ENCODE assay signal across 19 cellular contexts in the genomic region with DNA sequence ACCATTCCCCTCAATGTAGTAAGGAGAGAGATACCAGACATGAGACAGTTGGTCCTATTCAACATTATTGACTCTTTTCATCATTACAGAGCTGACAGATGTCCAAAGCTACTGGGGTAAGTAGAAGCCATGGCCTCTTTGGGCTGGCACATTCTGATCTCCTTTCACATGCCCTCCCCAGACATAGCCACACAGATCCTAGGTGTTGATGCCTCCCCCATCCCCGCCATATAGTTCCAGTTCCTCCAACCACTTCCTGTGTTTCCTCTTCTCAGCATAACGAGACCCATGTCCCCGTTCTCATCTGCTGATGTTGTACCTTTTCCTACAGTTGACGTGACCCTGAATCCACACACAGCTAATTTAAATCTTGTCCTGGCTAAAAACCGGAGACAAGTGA. TPM values are rescaled to one million over a fixed set of nuclear protein-coding genes. Genes with fewer than 3 reads are reported as not detected.
DNase-seq lines count a peak whose midpoint lies in the region; ATAC-seq, FAIRE-seq and TF ChIP-seq lines count a peak whose summit lies in the region.
"Had no signal": no experiment of that assay in that cellular context is flagged by ENCODE, and none has a peak within 500 bp of the region (broad histone marks: within the 10 kb centered on the region; RNA-seq: fewer than 3 reads in every experiment).

No MANE protein-coding gene starts in this region.

- H3K9me3 Mint-ChIP-seq in activated CD4-positive, alpha-beta T cell treated with anti-CD3 and anti-CD28 coated beads for 36 hours (ENCODE audit: low read depth): no peaks in the 10 kb centered on the region
- no peaks in the 10 kb centered on the region for H3K9me3 Mint-ChIP-seq in activated CD4-positive, alpha-beta T cell treated with anti-CD3 and anti-CD28 coated beads, Interleukin-2, amount 10 ng/mL, durations not matched to agents 7 days and 5 days
- H3K9me3 Mint-ChIP-seq: CD4-positive, alpha-beta T cell; H9 had no signal

- no peak overlapping the region for H3K4me2 ChIP-seq in GM12878 (ENCODE audit: control insufficient read depth, insufficient read depth)

- TF ChIP-seq EP300 in GM12878 (IDR thresholded peaks at IDR 0.05; ENCODE audit: borderline replicate concordance in 1 of 2, control insufficient read depth in 1 of 2, low read depth in 2 of 2, low read length in 2 of 2): no peak

- SMC1A ChIA-PET in GM12878 (lab: Charles Lee; ENCODE audit: uncharacterized antibody, unreplicated experiment): interaction anchor here (1.1 to 1.5 kb wide), 3 partner anchors 10 to 156 kb away, joined by 3 read pairs; no protein-coding TSS in a partner anchor

- in situ Hi-C loops in GM12878 (cut with MboI): no loop called here

- CTCF ChIA-PET in activated CD4-positive, alpha-beta T cell treated with anti-CD3 and anti-CD28 coated beads for 36 hours (lab: Charles Lee): interaction anchor here (0.8 to 1.0 kb wide), 3 partner anchors 10 to 640 kb away, joined by 3 read pairs; no protein-coding TSS in a partner anchor
- CTCF ChIA-PET in activated CD4-positive, alpha-beta T cell treated with anti-CD3 and anti-CD28 coated beads, Interleukin-2, amount 10 ng/mL, durations not matched to agents 7 days and 5 days (lab: Charles Lee): interaction anchor here (2.0 kb wide), 1 partner anchor 11 kb away, joined by 5 read pairs; no protein-coding TSS in a partner anchor
- CTCF ChIA-PET in GM12878 (lab: Yijun Ruan, JAX): interaction anchor here (1.3 kb wide), 1 partner anchor 74 kb away, joined by 4 read pairs; the partner anchor contains the start of gene TRIM5

- no peak for TF ChIP-seq CTCF in GM12878 (IDR thresholded peaks at IDR 0.05 in 2 of 3, conservative IDR thresholded peaks at IDR 0.05 in 1 of 3; ENCODE audit: control insufficient read depth in 2 of 3, extremely low read depth in 1 of 3, insufficient read depth in 1 of 3, low read depth in 3 of 3, low read length in 3 of 3)

- no peaks in the 10 kb centered on the region; a peak in 1 of 4 replicates for H3K36me3 ChIP-seq in GM12878 (ENCODE audit: control insufficient read depth in 2 of 2, insufficient read depth in 2 of 2, low read length in 1 of 2)

- no peaks in the 10 kb centered on the region for H3K36me3 Mint-ChIP-seq in activated CD4-positive, alpha-beta T cell treated with anti-CD3 and anti-CD28 coated beads for 36 hours (ENCODE audit: low read depth)
- H3K36me3 Mint-ChIP-seq in activated CD4-positive, alpha-beta T cell treated with anti-CD3 and anti-CD28 coated beads, Interleukin-2, amount 10 ng/mL, durations not matched to agents 7 days and 5 days (ENCODE audit: low read depth): no peaks in the 10 kb centered on the region

- peaks cover 4% of the 10 kb centered on the region for H3K4me1 Mint-ChIP-seq in activated CD4-positive, alpha-beta T cell treated with anti-CD3 and anti-CD28 coated beads for 36 hours
- peaks cover 15% of the 10 kb centered on the region for H3K4me1 Mint-ChIP-seq in activated CD4-positive, alpha-beta T cell treated with anti-CD3 and anti-CD28 coated beads, Interleukin-2, amount 10 ng/mL, durations not matched to agents 7 days and 5 days

- TF ChIP-seq POLR2A in GM12892 (IDR thresholded peaks at IDR 0.05; ENCODE audit: low read depth, low read length) (no peak), GM12878 (IDR thresholded peaks at IDR 0.05; ENCODE audit: low read depth, low read length) (no peak)

- no peak for DNase-seq in activated CD4-positive, alpha-beta T cell treated with anti-CD3 and anti-CD28 coated beads for 36 hours
- no peak for DNase-seq in activated CD4-positive, alpha-beta T cell treated with anti-CD3 and anti-CD28 coated beads, Interleukin-2, amount 10 ng/mL, durations not matched to agents 7 days and 5 days
- DNase-seq in GM12892 (ENCODE audit: insufficient read length) (no peak), MV-4-11 (lab: John Stamatoyannopoulos, UW) (peak; percentile 15), GM12878 (ENCODE audit: low read depth, low spot score) (no peak), NCI-H1694 (lab: John Stamatoyannopoulos, UW) (no peak), CD1c-positive myeloid dendritic cell (ENCODE audit: extremely low spot score) (no peak)
- DNase-seq: Calu3; CD4-positive, alpha-beta T cell; DMS 273 treated with DMSO at 0.1 percent for 48 hours; GOT3; H9 had no signal

- H2AFZ ChIP-seq in GM12878 (ENCODE audit: control insufficient read depth, low read depth, low read length): no peak overlapping the region; the same call in none of the 2 replicates

- H4K20me1 ChIP-seq in GM12878 (ENCODE audit: control insufficient read depth, insufficient read depth): no peaks in the 10 kb centered on the region

- BruUV-seq in GM12878 (replicated peaks; lab: Mats Ljungman, UMichigan): no TSS peak

- no peak for ATAC-seq in activated CD4-positive, alpha-beta T cell treated with anti-CD3 and anti-CD28 coated beads for 36 hours
- ATAC-seq in GM12878: peak; percentile 42
- ATAC-seq in GM18909 (IDR thresholded peaks at IDR 0.05; ENCODE audit: poor library complexity, unreplicated experiment): no peak
- ATAC-seq: K562 had no signal

- POLR2A ChIA-PET in activated CD4-positive, alpha-beta T cell treated with anti-CD3 and anti-CD28 coated beads for 36 hours (lab: Charles Lee): no interaction called here
- POLR2A ChIA-PET in activated CD4-positive, alpha-beta T cell treated with anti-CD3 and anti-CD28 coated beads, Interleukin-2, amount 10 ng/mL, durations not matched to agents 7 days and 5 days (lab: Charles Lee): no interaction called here
- POLR2A ChIA-PET in GM12878 (lab: Charles Lee): no interaction called here

- H3K27me3 Mint-ChIP-seq in activated CD4-positive, alpha-beta T cell treated with anti-CD3 and anti-CD28 coated beads for 36 hours: no peaks in the 10 kb centered on the region
- no peaks in the 10 kb centered on the region for H3K27me3 Mint-ChIP-seq in activated CD4-positive, alpha-beta T cell treated with anti-CD3 and anti-CD28 coated beads, Interleukin-2, amount 10 ng/mL, durations not matched to agents 7 days and 5 days
- H3K27me3 Mint-ChIP-seq: CD4-positive, alpha-beta T cell had no signal

- H3K27me3 ChIP-seq in GM12878 (replicated peaks in 1 of 2; ENCODE audit: control insufficient read depth in 2 of 2, insufficient read depth in 2 of 2, low read length in 1 of 2): no peaks in the 10 kb centered on the region

- no peak overlapping the region for H3K9ac ChIP-seq in GM12878 (ENCODE audit: control insufficient read depth, insufficient read depth, low read length)

- H3K79me2 ChIP-seq in GM12878 (ENCODE audit: control insufficient read depth, insufficient read depth, low read length): no peaks in the 10 kb centered on the region

- intact Hi-C loops in activated CD4-positive, alpha-beta T cell treated with anti-CD3 and anti-CD28 coated beads for 36 hours (cut with DNase I, micrococcal nuclease): no loop called here
- intact Hi-C loops in GM12878 (cut with micrococcal nuclease; ENCODE audit: unreplicated experiment): no loop called here

- no peaks in the 10 kb centered on the region for H3K9me3 ChIP-seq in GM12878 (replicated peaks; ENCODE audit: control insufficient read depth, insufficient read depth, low read length)

- RAD21 ChIA-PET in GM12878 (lab: Charles Lee; ENCODE audit: unreplicated experiment): interaction anchor here (0.6 kb wide), 1 partner anchor 13 kb away, joined by 4 read pairs; no protein-coding TSS in a partner anchor

- H3K4me1 ChIP-seq in GM12878 (ENCODE audit: control insufficient read depth, insufficient read depth, low read length): no peaks in the 10 kb centered on the region; the same call in 1 of the 2 replicates

- H3K4me3 ChIP-seq in GM12878: no peak overlapping the region
- H3K4me3 ChIP-seq: K562 had no signal

- FAIRE-seq in GM12892 (lab: Jason Lieb, UNC): peak; percentile 40
- no peak for FAIRE-seq in GM12878 (lab: Jason Lieb, UNC)
- FAIRE-seq: K562 had no signal

- H3K4me3 Mint-ChIP-seq in activated CD4-positive, alpha-beta T cell treated with anti-CD3 and anti-CD28 coated beads for 36 hours: no peak overlapping the region
- no peak overlapping the region for H3K4me3 Mint-ChIP-seq in activated CD4-positive, alpha-beta T cell treated with anti-CD3 and anti-CD28 coated beads, Interleukin-2, amount 10 ng/mL, durations not matched to agents 7 days and 5 days
- H3K4me3 Mint-ChIP-seq: CD4-positive, alpha-beta T cell; H9 had no signal

- WGBS in GM12878 (ENCODE audit: insufficient coverage, insufficient replicate concordance, low lambda C conversion rate, missing lambda C conversion rate): 40% methylated on average over 5 of the region's 5 CpGs

- H3K27ac Mint-ChIP-seq in activated CD4-positive, alpha-beta T cell treated with anti-CD3 and anti-CD28 coated beads for 36 hours: peak overlapping the region; percentile 32
- no peak overlapping the region for H3K27ac Mint-ChIP-seq in activated CD4-positive, alpha-beta T cell treated with anti-CD3 and anti-CD28 coated beads, Interleukin-2, amount 10 ng/mL, durations not matched to agents 7 days and 5 days
- H3K27ac Mint-ChIP-seq: CD4-positive, alpha-beta T cell; H9 had no signal

- TF ChIP-seq RAD21 in GM12878 (IDR thresholded peaks at IDR 0.05; ENCODE audit: insufficient read depth, low read depth, low read length): no peak

- H3K27ac ChIP-seq in GM12878 (ENCODE audit: control insufficient read depth, insufficient read depth): no peak overlapping the region
- H3K27ac ChIP-seq: 22Rv1 had no signal

RNA-seq across cellular contexts. Expression of gene TRIM6, which starts 14.0 kb away (rescaled TPM):
- total RNA-seq in activated CD4-positive, alpha-beta T cell treated with anti-CD3 and anti-CD28 coated beads for 36 hours: under 1 TPM; 0.75 to 0.76 TPM
- total RNA-seq in activated CD4-positive, alpha-beta T cell treated with anti-CD3 and anti-CD28 coated beads, Interleukin-2, amount 10 ng/mL, durations not matched to agents 7 days and 5 days: under 1 TPM; 0.07 to 0.37 TPM
- polyA plus RNA-seq in GM12892 (2012; ENCODE audit: missing spikeins): 1.0 TPM
- total RNA-seq in GM12878 (2013; cell fraction: nucleolus; rRNA removed): 2.1 and 3.2 TPM in 2 replicates
- total RNA-seq in GM12878 (2014; rRNA removed): 4.5 and 6.4 TPM in 2 replicates
- total RNA-seq in GM12878 (2014; rRNA removed; fragmentation: Illumina TruSeq; extraction: Trizol): 5.1 and 5.6 TPM in 2 replicates
- total RNA-seq in GM12878 (2021): 3.1 and 4.4 TPM in 2 replicates
- polyA plus RNA-seq in GM12878 (2011; ENCODE audit: low read depth): 2.0 TPM
- 1.4 and 1.6 TPM in 2 replicates for polyA plus RNA-seq in GM12878 (2011; rRNA removed)
- polyA plus RNA-seq in GM12878 (2011; cell fraction: cytosol; rRNA removed): 0.62 and 0.72 TPM in 2 replicates
- 0.31 and 0.52 TPM in 2 replicates for polyA plus RNA-seq in GM12878 (2011; cell fraction: nucleus; rRNA removed)
- 2.2 and 3.5 TPM in 2 replicates for polyA plus RNA-seq in GM12878 (2012)
- 6.8 and 8.1 TPM in 2 replicates for polyA plus RNA-seq in GM12878 (2014; fragmentation: Illumina TruSeq; extraction: Trizol)
- 1 to 10 TPM; 4.0 to 4.1 TPM for polyA plus RNA-seq in GM12878 (2014; fragmentation: Nextera tagmentation; extraction: Ambion mirVana)
- 3.7 and 4.6 TPM in 2 replicates for polyA plus RNA-seq in GM12878 (2014; rRNA removed)
- polyA plus RNA-seq in GM12878 (2016; fragmentation: Nextera tagmentation; extraction: Ambion mirVana): 1 to 10 TPM; 3.6 to 4.3 TPM
- polyA minus RNA-seq in GM12878 (2011; rRNA and poly(A)+ RNA removed): 0.80 and 0.82 TPM in 2 replicates
- polyA minus RNA-seq in GM12878 (2011; cell fraction: cytosol; rRNA and poly(A)+ RNA removed): 0.40 TPM in 1 of 2 replicates, not detected in the other
- 0.12 and 0.29 TPM in 2 replicates for polyA minus RNA-seq in GM12878 (2011; cell fraction: nucleus; rRNA and poly(A)+ RNA removed)
- total RNA-seq: CD4-positive, alpha-beta T cell; G401 had no signal

RNA-seq across cellular contexts. Expression of gene TRIM34, which starts 14.4 kb away (rescaled TPM):
- total RNA-seq in activated CD4-positive, alpha-beta T cell treated with anti-CD3 and anti-CD28 coated beads for 36 hours: 10 to 100 TPM; 10.4 to 11.8 TPM
- total RNA-seq in activated CD4-positive, alpha-beta T cell treated with anti-CD3 and anti-CD28 coated beads, Interleukin-2, amount 10 ng/mL, durations not matched to agents 7 days and 5 days: 10 to 100 TPM; 12.7 to 13.9 TPM
- polyA plus RNA-seq in GM12892 (2012; ENCODE audit: missing spikeins): 24.7 TPM
- 36.6 and 39.5 TPM in 2 replicates for total RNA-seq in GM12878 (2013; cell fraction: nucleolus; rRNA removed)
- total RNA-seq in GM12878 (2014; rRNA removed): 21.0 and 31.6 TPM in 2 replicates
- total RNA-seq in GM12878 (2014; rRNA removed; fragmentation: Illumina TruSeq; extraction: Trizol): 27.5 and 29.2 TPM in 2 replicates
- 16.7 and 18.1 TPM in 2 replicates for total RNA-seq in GM12878 (2021)
- 20.2 TPM for polyA plus RNA-seq in GM12878 (2011; ENCODE audit: low read depth)
- 51.4 and 68.7 TPM in 2 replicates for polyA plus RNA-seq in GM12878 (2011; rRNA removed)
- 19.2 and 27.7 TPM in 2 replicates for polyA plus RNA-seq in GM12878 (2011; cell fraction: cytosol; rRNA removed)
- polyA plus RNA-seq in GM12878 (2011; cell fraction: nucleus; rRNA removed): 52.1 and 65.9 TPM in 2 replicates
- 19.1 and 21.1 TPM in 2 replicates for polyA plus RNA-seq in GM12878 (2012)
- polyA plus RNA-seq in GM12878 (2014; fragmentation: Illumina TruSeq; extraction: Trizol): 29.0 and 37.0 TPM in 2 replicates
- polyA plus RNA-seq in GM12878 (2014; fragmentation: Nextera tagmentation; extraction: Ambion mirVana): 10 to 100 TPM; 22.0 to 33.6 TPM
- 16.4 and 19.9 TPM in 2 replicates for polyA plus RNA-seq in GM12878 (2014; rRNA removed)
- 10 to 100 TPM; 16.9 to 19.7 TPM for polyA plus RNA-seq in GM12878 (2016; fragmentation: Nextera tagmentation; extraction: Ambion mirVana)
- polyA minus RNA-seq in GM12878 (2011; rRNA and poly(A)+ RNA removed): 32.7 and 36.4 TPM in 2 replicates
- 6.4 and 7.1 TPM in 2 replicates for polyA minus RNA-seq in GM12878 (2011; cell fraction: cytosol; rRNA and poly(A)+ RNA removed)
- 8.7 and 12.1 TPM in 2 replicates for polyA minus RNA-seq in GM12878 (2011; cell fraction: nucleus; rRNA and poly(A)+ RNA removed)
- total RNA-seq: G401 had no signal

RNA-seq across cellular contexts. Expression of gene OR52B6, which starts 29.8 kb away (rescaled TPM):
- total RNA-seq in activated CD4-positive, alpha-beta T cell treated with anti-CD3 and anti-CD28 coated beads for 36 hours: not detected
- not detected for total RNA-seq in activated CD4-positive, alpha-beta T cell treated with anti-CD3 and anti-CD28 coated beads, Interleukin-2, amount 10 ng/mL, durations not matched to agents 7 days and 5 days
- polyA plus RNA-seq in GM12892 (2012; ENCODE audit: missing spikeins): 0.47 TPM
- not detected in 2 replicates for total RNA-seq in GM12878 (2013; cell fraction: nucleolus; rRNA removed)
- total RNA-seq in GM12878 (2014; rRNA removed): not detected in 2 replicates
- not detected in 2 replicates for total RNA-seq in GM12878 (2014; rRNA removed; fragmentation: Illumina TruSeq; extraction: Trizol)
- total RNA-seq in GM12878 (2021): not detected in 2 replicates
- not detected for polyA plus RNA-seq in GM12878 (2011; ENCODE audit: low read depth)
- polyA plus RNA-seq in GM12878 (2011; rRNA removed): not detected in 2 replicates
- polyA plus RNA-seq in GM12878 (2011; cell fraction: cytosol; rRNA removed): not detected in 2 replicates
- polyA plus RNA-seq in GM12878 (2011; cell fraction: nucleus; rRNA removed): not detected in 2 replicates
- polyA plus RNA-seq in GM12878 (2012): not detected in 2 replicates
- not detected in 2 replicates for polyA plus RNA-seq in GM12878 (2014; fragmentation: Illumina TruSeq; extraction: Trizol)
- under 1 TPM in 1 of 2 experiments, not detected in 1; 0.07 TPM for polyA plus RNA-seq in GM12878 (2014; fragmentation: Nextera tagmentation; extraction: Ambion mirVana)
- polyA plus RNA-seq in GM12878 (2014; rRNA removed): not detected in 2 replicates
- polyA plus RNA-seq in GM12878 (2016; fragmentation: Nextera tagmentation; extraction: Ambion mirVana): not detected
- not detected in 2 replicates for polyA minus RNA-seq in GM12878 (2011; rRNA and poly(A)+ RNA removed)
- not detected in 2 replicates for polyA minus RNA-seq in GM12878 (2011; cell fraction: cytosol; rRNA and poly(A)+ RNA removed)
- polyA minus RNA-seq in GM12878 (2011; cell fraction: nucleus; rRNA and poly(A)+ RNA removed): not detected in 2 replicates
- total RNA-seq: A673; Calu3; CD4-positive, alpha-beta T cell; G401; H9; HT-29; K562 had no signal
- polyA plus RNA-seq: BJ, K562 had no signal
